ENCODE assay signal across 15 cellular contexts in the genomic region with DNA sequence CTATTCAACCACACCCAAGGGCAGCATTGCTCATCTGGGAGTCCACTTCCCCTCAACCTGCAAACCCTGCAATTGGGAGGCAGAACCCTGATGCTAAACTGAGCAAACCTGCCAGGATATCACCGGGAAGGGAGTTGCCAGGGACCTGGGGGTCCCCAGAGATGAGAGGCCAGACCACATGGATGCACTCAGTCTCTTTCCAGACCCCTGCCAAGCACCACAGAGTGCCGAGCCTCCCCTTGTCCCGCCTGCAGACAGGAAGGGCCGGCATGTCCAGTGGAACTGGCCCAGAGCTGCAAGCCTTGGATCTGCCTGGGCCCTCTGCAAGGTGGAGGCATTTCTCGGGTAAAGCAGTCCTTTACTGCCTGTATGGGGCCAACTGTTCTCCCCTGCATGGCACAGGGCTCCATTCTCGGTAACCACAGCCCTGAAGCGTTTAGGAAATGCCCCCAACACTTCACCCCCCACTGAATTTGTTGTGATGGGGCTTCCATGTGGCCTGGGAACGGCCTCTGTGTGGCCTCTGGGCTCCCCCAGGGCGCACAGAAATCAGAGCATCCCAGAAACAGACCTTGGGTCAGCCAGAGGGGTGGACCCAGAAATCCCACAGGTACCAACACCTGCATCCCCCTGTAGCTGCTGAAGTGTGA.
DNase-seq lines count a peak whose midpoint lies in the region; ATAC-seq and TF ChIP-seq lines count a peak whose summit lies in the region.
"Had no signal": no experiment of that assay in that cellular context is flagged by ENCODE, and none has a peak within 500 bp of the region (broad histone marks: within the 10 kb centered on the region; RNA-seq: fewer than 3 reads in every experiment).

No MANE protein-coding gene starts in this region.

- H3K27ac Mint-ChIP-seq in activated CD4-positive, alpha-beta memory T cell treated with anti-CD3 and anti-CD28 coated beads, Interleukin-2, amount 10 ng/mL, durations not matched to agents 7 days and 5 days = no peak overlapping the region
- H3K27ac Mint-ChIP-seq in activated CD4-positive, alpha-beta memory T cell treated with anti-CD3 and anti-CD28 coated beads for 36 hours = no peak overlapping the region
- H3K27ac Mint-ChIP-seq in activated CD8-positive, alpha-beta memory T cell treated with anti-CD3 and anti-CD28 coated beads, Interleukin-2, amount 10 ng/mL, durations not matched to agents 7 days and 5 days = no peak overlapping the region
- no peak overlapping the region for H3K27ac Mint-ChIP-seq in type B pancreatic cell
- H3K27ac Mint-ChIP-seq in stimulated activated memory B cell treated with anti-CD40 and anti-IgM and Interleukin-4, amounts not matched to agents 10 μg/mL and 1 μg/mL and 100 μg/mL, for 72 hours = no peak overlapping the region
- H3K27ac Mint-ChIP-seq: CD8-positive, alpha-beta T cell had no signal

- no peak for TF ChIP-seq CTCF in type B pancreatic cell (conservative IDR thresholded peaks at IDR 0.05)

- peak; percentile 4 for DNase-seq in activated CD4-positive, alpha-beta memory T cell treated with anti-CD3 and anti-CD28 coated beads, Interleukin-2, amount 10 ng/mL, durations not matched to agents 7 days and 5 days
- DNase-seq in activated CD4-positive, alpha-beta memory T cell treated with anti-CD3 and anti-CD28 coated beads for 36 hours = no peak
- peak; percentile 29 for DNase-seq in activated CD8-positive, alpha-beta memory T cell treated with anti-CD3 and anti-CD28 coated beads, Interleukin-2, amount 10 ng/mL, durations not matched to agents 7 days and 5 days
- DNase-seq in mesenteric fat pad (ENCODE audit: low spot score) (peak; percentile 45), type B pancreatic cell (ENCODE audit: extremely low spot score, unreplicated experiment) (peak; percentile 34), H4 (ENCODE audit: low spot score) (no peak)
- DNase-seq: DND-41, NCI-H187, NCI-H446 treated with DMSO at 0.1 percent for 48 hours, NCI-H748 treated with DMSO at 0.1 percent for 48 hours, RPMI8226, SJCRH30 had no signal

- CTCF ChIA-PET in activated CD4-positive, alpha-beta memory T cell treated with anti-CD3 and anti-CD28 coated beads, Interleukin-2, amount 10 ng/mL, durations not matched to agents 7 days and 5 days (lab: Charles Lee) = no interaction called here
- CTCF ChIA-PET in activated CD4-positive, alpha-beta memory T cell treated with anti-CD3 and anti-CD28 coated beads for 36 hours (lab: Charles Lee) = no interaction called here
- CTCF ChIA-PET in activated CD8-positive, alpha-beta memory T cell treated with anti-CD3 and anti-CD28 coated beads, Interleukin-2, amount 10 ng/mL, durations not matched to agents 7 days and 5 days (lab: Charles Lee) = no interaction called here

- intact Hi-C loops in activated CD4-positive, alpha-beta memory T cell treated with anti-CD3 and anti-CD28 coated beads for 36 hours (cut with micrococcal nuclease) = no loop called here

- no peaks in the 10 kb centered on the region for H3K4me1 Mint-ChIP-seq in activated CD4-positive, alpha-beta memory T cell treated with anti-CD3 and anti-CD28 coated beads, Interleukin-2, amount 10 ng/mL, durations not matched to agents 7 days and 5 days
- no peaks in the 10 kb centered on the region for H3K4me1 Mint-ChIP-seq in activated CD4-positive, alpha-beta memory T cell treated with anti-CD3 and anti-CD28 coated beads for 36 hours (ENCODE audit: low read depth)
- H3K4me1 Mint-ChIP-seq in activated CD8-positive, alpha-beta memory T cell treated with anti-CD3 and anti-CD28 coated beads, Interleukin-2, amount 10 ng/mL, durations not matched to agents 7 days and 5 days = no peaks in the 10 kb centered on the region
- peaks cover 7% of the 10 kb centered on the region for H3K4me1 Mint-ChIP-seq in type B pancreatic cell (ENCODE audit: unreplicated experiment)
- H3K4me1 Mint-ChIP-seq in stimulated activated memory B cell treated with anti-CD40 and anti-IgM and Interleukin-4, amounts not matched to agents 10 μg/mL and 1 μg/mL and 100 μg/mL, for 72 hours = no peaks in the 10 kb centered on the region

- no peak overlapping the region for H3K4me3 Mint-ChIP-seq in activated CD4-positive, alpha-beta memory T cell treated with anti-CD3 and anti-CD28 coated beads, Interleukin-2, amount 10 ng/mL, durations not matched to agents 7 days and 5 days
- H3K4me3 Mint-ChIP-seq in activated CD4-positive, alpha-beta memory T cell treated with anti-CD3 and anti-CD28 coated beads for 36 hours = no peak overlapping the region
- H3K4me3 Mint-ChIP-seq in activated CD8-positive, alpha-beta memory T cell treated with anti-CD3 and anti-CD28 coated beads, Interleukin-2, amount 10 ng/mL, durations not matched to agents 7 days and 5 days = no peak overlapping the region
- H3K4me3 Mint-ChIP-seq in type B pancreatic cell = no peak overlapping the region
- no peak overlapping the region for H3K4me3 Mint-ChIP-seq in stimulated activated memory B cell treated with anti-CD40 and anti-IgM and Interleukin-4, amounts not matched to agents 10 μg/mL and 1 μg/mL and 100 μg/mL, for 72 hours
- H3K4me3 Mint-ChIP-seq: CD8-positive, alpha-beta T cell had no signal

- no peak for ATAC-seq in activated CD8-positive, alpha-beta memory T cell treated with anti-CD3 and anti-CD28 coated beads, Interleukin-2, amount 10 ng/mL, durations not matched to agents 7 days and 5 days
- ATAC-seq in GM18520 (IDR thresholded peaks at IDR 0.05; ENCODE audit: unreplicated experiment) = no peak
- ATAC-seq in stimulated activated memory B cell treated with anti-CD40 and anti-IgM and Interleukin-4, amounts not matched to agents 10 μg/mL and 1 μg/mL and 100 μg/mL, for 72 hours = no peak
- ATAC-seq: CD8-positive, alpha-beta T cell had no signal

- no peaks in the 10 kb centered on the region for H3K36me3 Mint-ChIP-seq in activated CD4-positive, alpha-beta memory T cell treated with anti-CD3 and anti-CD28 coated beads, Interleukin-2, amount 10 ng/mL, durations not matched to agents 7 days and 5 days (ENCODE audit: low read depth)
- no peaks in the 10 kb centered on the region for H3K36me3 Mint-ChIP-seq in activated CD4-positive, alpha-beta memory T cell treated with anti-CD3 and anti-CD28 coated beads for 36 hours
- H3K36me3 Mint-ChIP-seq in activated CD8-positive, alpha-beta memory T cell treated with anti-CD3 and anti-CD28 coated beads, Interleukin-2, amount 10 ng/mL, durations not matched to agents 7 days and 5 days = no peaks in the 10 kb centered on the region
- no peaks in the 10 kb centered on the region for H3K36me3 Mint-ChIP-seq in type B pancreatic cell
- H3K36me3 Mint-ChIP-seq in stimulated activated memory B cell treated with anti-CD40 and anti-IgM and Interleukin-4, amounts not matched to agents 10 μg/mL and 1 μg/mL and 100 μg/mL, for 72 hours = no peaks in the 10 kb centered on the region
- H3K36me3 Mint-ChIP-seq: CD8-positive, alpha-beta T cell had no signal

- H3K27me3 Mint-ChIP-seq in activated CD4-positive, alpha-beta memory T cell treated with anti-CD3 and anti-CD28 coated beads, Interleukin-2, amount 10 ng/mL, durations not matched to agents 7 days and 5 days = peaks cover 5% of the 10 kb centered on the region
- peaks cover 18% of the 10 kb centered on the region for H3K27me3 Mint-ChIP-seq in activated CD4-positive, alpha-beta memory T cell treated with anti-CD3 and anti-CD28 coated beads for 36 hours
- peaks cover 10% of the 10 kb centered on the region for H3K27me3 Mint-ChIP-seq in activated CD8-positive, alpha-beta memory T cell treated with anti-CD3 and anti-CD28 coated beads, Interleukin-2, amount 10 ng/mL, durations not matched to agents 7 days and 5 days
- H3K27me3 Mint-ChIP-seq in type B pancreatic cell = peaks cover 47% of the 10 kb centered on the region
- H3K27me3 Mint-ChIP-seq in stimulated activated memory B cell treated with anti-CD40 and anti-IgM and Interleukin-4, amounts not matched to agents 10 μg/mL and 1 μg/mL and 100 μg/mL, for 72 hours = peaks cover 10% of the 10 kb centered on the region

- POLR2A ChIA-PET in activated CD4-positive, alpha-beta memory T cell treated with anti-CD3 and anti-CD28 coated beads, Interleukin-2, amount 10 ng/mL, durations not matched to agents 7 days and 5 days (lab: Charles Lee) = no interaction called here
- POLR2A ChIA-PET in activated CD4-positive, alpha-beta memory T cell treated with anti-CD3 and anti-CD28 coated beads for 36 hours (lab: Charles Lee) = no interaction called here

- H3K9me3 Mint-ChIP-seq in activated CD4-positive, alpha-beta memory T cell treated with anti-CD3 and anti-CD28 coated beads, Interleukin-2, amount 10 ng/mL, durations not matched to agents 7 days and 5 days = no peaks in the 10 kb centered on the region
- H3K9me3 Mint-ChIP-seq in activated CD4-positive, alpha-beta memory T cell treated with anti-CD3 and anti-CD28 coated beads for 36 hours = no peaks in the 10 kb centered on the region
- H3K9me3 Mint-ChIP-seq in activated CD8-positive, alpha-beta memory T cell treated with anti-CD3 and anti-CD28 coated beads, Interleukin-2, amount 10 ng/mL, durations not matched to agents 7 days and 5 days (ENCODE audit: low read depth) = no peaks in the 10 kb centered on the region
- H3K9me3 Mint-ChIP-seq in type B pancreatic cell = no peaks in the 10 kb centered on the region
- no peaks in the 10 kb centered on the region for H3K9me3 Mint-ChIP-seq in stimulated activated memory B cell treated with anti-CD40 and anti-IgM and Interleukin-4, amounts not matched to agents 10 μg/mL and 1 μg/mL and 100 μg/mL, for 72 hours
- H3K9me3 Mint-ChIP-seq: CD8-positive, alpha-beta T cell had no signal

Comparison
In these comparisons a context has a peak if more than half of its experiments do, and no peak if none do; other contexts are left out.
1. DNase-seq: peak in activated CD4-positive, alpha-beta memory T cell treated with anti-CD3 and anti-CD28 coated beads, Interleukin-2, amount 10 ng/mL, durations not matched to agents 7 days and 5 days (single experiment), activated CD8-positive, alpha-beta memory T cell treated with anti-CD3 and anti-CD28 coated beads, Interleukin-2, amount 10 ng/mL, durations not matched to agents 7 days and 5 days (single experiment), mesenteric fat pad (single experiment) and type B pancreatic cell (single experiment); none in activated CD4-positive, alpha-beta memory T cell treated with anti-CD3 and anti-CD28 coated beads for 36 hours (single experiment) and H4 (single experiment).